Comparison of ENCODE assay signal across 17 cellular contexts in the genomic region with DNA sequence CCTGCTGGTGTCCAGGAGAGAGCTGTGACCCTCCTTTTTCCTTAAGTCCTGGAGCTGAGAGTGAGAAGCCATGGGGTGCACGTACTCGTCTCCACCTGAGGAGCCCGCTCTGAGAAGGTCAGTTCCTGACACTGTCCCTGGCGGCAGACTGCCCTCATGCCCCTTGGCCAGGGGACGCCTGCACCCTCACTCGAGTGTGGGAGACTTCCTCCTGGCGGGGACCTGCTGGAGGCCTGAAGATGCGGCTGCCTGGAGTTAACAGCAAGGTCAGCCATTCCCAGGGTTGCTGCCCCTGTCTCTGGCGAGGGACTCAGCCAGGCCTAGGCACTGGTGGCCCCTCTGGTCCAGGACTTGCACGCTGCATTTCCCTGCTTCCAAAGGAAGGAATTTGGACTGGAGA. TPM values are rescaled to one million over a fixed set of nuclear protein-coding genes. Genes with fewer than 3 reads are reported as not detected.
DNase-seq lines count a peak whose midpoint lies in the region; ATAC-seq and TF ChIP-seq lines count a peak whose summit lies in the region.
"Had no signal": no experiment of that assay in that cellular context is flagged by ENCODE, and none has a peak within 500 bp of the region (broad histone marks: within the 10 kb centered on the region; RNA-seq: fewer than 3 reads in every experiment).

No MANE protein-coding gene starts in this region.

- TF ChIP-seq POLR2A in esophagus squamous epithelium (IDR thresholded peaks at IDR 0.05): no peak
- no peak for TF ChIP-seq POLR2A in ovary (IDR thresholded peaks at IDR 0.05)
- no peak for TF ChIP-seq POLR2A in upper lobe of left lung (IDR thresholded peaks at IDR 0.05)

- H3K27ac ChIP-seq in heart right ventricle (peak overlapping the region; percentile 70 to 95 (median 82)), esophagus squamous epithelium (peak overlapping the region; percentile 70 to 90 (median 84)), ovary (peak overlapping the region; percentile 32 to 40), upper lobe of left lung (peak overlapping the region; percentile 40 to 82 (median 66))
- H3K27ac ChIP-seq: C4-2B, HL-60 had no signal

- DNase-seq in heart right ventricle (no peak), cardiac septum (ENCODE audit: low spot score) (no peak), esophagus squamous epithelium (lab: John Stamatoyannopoulos, UW) (no peak), ovary (peak in 2 of 5 donors; percentile 40 to 50), upper lobe of left lung (no peak), NCI-H226 (no peak)
- DNase-seq: activated B cell treated with CpG ODN at 0.5 μM for 24 hours; activated naive CD8-positive, alpha-beta T cell treated with anti-CD3 and anti-CD28 coated beads, Interleukin-2, amount 50 U/mL, for 24 hours; NCI-H510A treated with DMSO at 0.1 percent for 48 hours; stimulated activated CD4-positive, alpha-beta T cell treated with anti-CD3 and anti-CD28 coated beads, Interleukin-4, amount 100 ng/mL, for 24 hours; T-helper 2 cell had no signal

- no peak for TF ChIP-seq CTCF in heart right ventricle (IDR thresholded peaks at IDR 0.05)
- TF ChIP-seq CTCF in esophagus squamous epithelium (IDR thresholded peaks at IDR 0.05): no peak
- TF ChIP-seq CTCF in ovary (IDR thresholded peaks at IDR 0.05): no peak
- no peak for TF ChIP-seq CTCF in upper lobe of left lung (IDR thresholded peaks at IDR 0.05)

- H3K27me3 ChIP-seq in heart right ventricle (no peaks in the 10 kb centered on the region), esophagus squamous epithelium (no peaks in the 10 kb centered on the region), ovary (no peaks in the 10 kb centered on the region), upper lobe of left lung (no peaks in the 10 kb centered on the region)

- TF ChIP-seq EP300 in ovary (IDR thresholded peaks at IDR 0.05) (no peak), upper lobe of left lung (IDR thresholded peaks at IDR 0.05) (no peak)

- ATAC-seq in heart right ventricle (no peak), upper lobe of left lung (ENCODE audit: low FRiP score in 2 of 2) (no peak), HG02623 (IDR thresholded peaks at IDR 0.05; ENCODE audit: unreplicated experiment) (no peak), HG03108 (IDR thresholded peaks at IDR 0.05; ENCODE audit: unreplicated experiment) (no peak)
- ATAC-seq: activated naive CD8-positive, alpha-beta T cell treated with anti-CD3 and anti-CD28 coated beads, Interleukin-2, amount 50 U/mL, for 24 hours; activated T-helper 17 cell treated with anti-CD3 and anti-CD28 coated beads, Interleukin-2, amount 50 U/mL, for 72 hours; K562 had no signal

- WGBS in heart right ventricle, 2 donors: 47 to 58% methylated on average over 10 of the region's 10 CpGs
- WGBS in esophagus squamous epithelium, 2 donors: 84% methylated on average over 4 of the region's 10 CpGs; no CpG with 5 or more reads in 1 of the 2 donors
- WGBS in ovary, 3 donors: 54 to 73% (median 58%) methylated on average over 6 to 10 of the region's 10 CpGs
- WGBS in upper lobe of left lung, 2 donors: 67 to 88% methylated on average over 5 to 10 of the region's 10 CpGs

- intact Hi-C loops in heart right ventricle (cut with DNase I) (loop anchor here in 2 of 10 donors (5.0 kb wide), 2 partner anchors 44 to 51 kb away; partner anchors contain the start of gene POR (in 2 of the 2)), cardiac septum (cut with DNase I) (loop anchor here (2.0 to 5.0 kb wide), 3 partner anchors 27 to 91 kb away; partner anchors contain the start of genes POR, RHBDD2 and TMEM120A), esophagus squamous epithelium (cut with DNase I) (no loop called here), ovary (cut with DNase I) (no loop called here)

- peaks cover 22 to 97% (median 77%) of the 10 kb centered on the region in 9 donors for H3K4me1 ChIP-seq in heart right ventricle
- peaks cover 0 to 89% (median 45%) of the 10 kb centered on the region in 3 donors for H3K4me1 ChIP-seq in esophagus squamous epithelium
- peaks cover 47% of the 10 kb centered on the region for H3K4me1 ChIP-seq in ovary (ENCODE audit: insufficient read depth)
- peaks cover 33 to 56% (median 49%) of the 10 kb centered on the region in 4 donors for H3K4me1 ChIP-seq in upper lobe of left lung

- H3K36me3 ChIP-seq in heart right ventricle (peaks cover 0 to 18% (median 0%) of the 10 kb centered on the region in 9 donors), esophagus squamous epithelium (peaks cover 0 to 63% (median 0%) of the 10 kb centered on the region in 3 donors), ovary (no peaks in the 10 kb centered on the region), upper lobe of left lung (peaks cover 0 to 42% (median 6%) of the 10 kb centered on the region in 4 donors)

- no peaks in the 10 kb centered on the region for H3K9me3 ChIP-seq in heart right ventricle
- no peaks in the 10 kb centered on the region for H3K9me3 ChIP-seq in esophagus squamous epithelium
- H3K9me3 ChIP-seq in ovary: no peaks in the 10 kb centered on the region
- H3K9me3 ChIP-seq in upper lobe of left lung: no peaks in the 10 kb centered on the region

- H3K4me3 ChIP-seq in heart right ventricle (peak overlapping the region in 5 of 10 donors; percentile 19 to 30 (median 26)), esophagus squamous epithelium (peak overlapping the region in 2 of 4 donors; percentile 18 to 24), ovary (no peak overlapping the region), upper lobe of left lung (peak overlapping the region in 2 of 4 donors; percentile 2 to 19)
- H3K4me3 ChIP-seq: K562 had no signal

RNA-seq across cellular contexts. Expression of gene TMEM120A, which starts 26.4 kb away (rescaled TPM):
- total RNA-seq in heart right ventricle (100 to 1,000 TPM; 132 to 192 (median 149) TPM), cardiac septum (138 TPM), esophagus squamous epithelium (10 to 100 TPM; 14.4 to 53.9 (median 20.1) TPM), ovary (100 to 1,000 TPM in 3 of 7 donors, 10 to 100 TPM in 4; 44.4 to 140 (median 89.5) TPM), upper lobe of left lung (10 to 100 TPM; 27.5 to 75.4 (median 43.1) TPM)
- polyA plus RNA-seq in heart right ventricle (100 to 1,000 TPM; 179 to 220 TPM), ovary (100 to 1,000 TPM; 114 to 170 TPM)

RNA-seq across cellular contexts. Expression of gene POR, which starts 53.1 kb away (rescaled TPM):
- total RNA-seq in heart right ventricle (100 to 1,000 TPM in 1 of 10 donors, 10 to 100 TPM in 9; 37.3 to 203 (median 59.3) TPM), cardiac septum (39.7 TPM), esophagus squamous epithelium (100 to 1,000 TPM in 1 of 4 donors, 10 to 100 TPM in 3; 71.0 to 116 (median 81.6) TPM), ovary (100 to 1,000 TPM in 6 of 7 donors, 10 to 100 TPM in 1; 91.2 to 191 (median 148) TPM), upper lobe of left lung (100 to 1,000 TPM; 107 to 257 (median 194) TPM)
- polyA plus RNA-seq in heart right ventricle (100 to 1,000 TPM; 104 to 185 TPM), ovary (100 to 1,000 TPM in 1 of 2 donors, 10 to 100 TPM in 1; 71.8 to 144 TPM)
